12 cellular contexts compared by ENCODE assay signal in the genomic region with DNA sequence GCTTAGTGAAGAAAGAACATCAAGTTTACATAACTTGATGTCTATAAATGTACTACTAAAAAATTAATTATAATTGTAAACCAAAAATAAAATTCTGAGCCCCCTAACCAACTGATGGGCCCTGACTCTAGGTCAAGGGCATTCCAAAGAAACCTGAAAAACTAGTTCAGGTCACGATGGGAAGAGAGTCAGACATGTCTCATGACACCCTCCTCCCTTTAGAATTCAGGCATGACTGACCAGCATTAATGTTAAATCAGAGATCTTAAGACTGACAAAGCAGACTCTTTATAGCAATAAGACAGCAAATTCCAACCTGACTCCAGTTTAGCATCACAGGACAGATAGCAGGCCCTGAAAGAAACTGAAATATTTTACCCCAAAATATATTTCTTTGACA.
"Had no signal": no experiment of that assay in that cellular context is flagged by ENCODE, and none has a peak within 500 bp of the region (broad histone marks: within the 10 kb centered on the region; RNA-seq: fewer than 3 reads in every experiment).

No MANE protein-coding gene starts in this region.

- H3K9me3 ChIP-seq: esophagus muscularis mucosa, prostate gland, right lobe of liver, spleen had no signal

- H3K27me3 ChIP-seq: esophagus muscularis mucosa, right lobe of liver, spleen had no signal

- ATAC-seq: activated CD4-positive, CD25-positive, alpha-beta regulatory T cell treated with anti-CD3 and anti-CD28 coated beads, Interleukin-2, amount 50 U/mL, for 24 hours; right lobe of liver had no signal

- DNase-seq: activated CD4-positive, alpha-beta T cell treated with anti-CD3 and anti-CD28 coated beads, Interleukin-2, amount 50 U/mL, for 1 hour; activated CD8-positive, alpha-beta memory T cell treated with anti-CD3 and anti-CD28 coated beads for 24 hours; activated naive CD4-positive, alpha-beta T cell; aorta; hippocampal formation; nephron progenitor cell; right lobe of liver; spleen had no signal

- H3K27ac Mint-ChIP-seq: stimulated activated naive CD8-positive, alpha-beta T cell treated with anti-CD3 and anti-CD28 coated beads, Interleukin-15, Interleukin-2, amounts not matched to agents 100 ng/mL and 50 ng/mL, for 24 hours had no signal

- H3K4me3 ChIP-seq: esophagus muscularis mucosa, prostate gland, right lobe of liver, spleen had no signal

- H3K27ac ChIP-seq: esophagus muscularis mucosa, prostate gland, right lobe of liver, spleen had no signal

- H3K4me1 ChIP-seq: esophagus muscularis mucosa, prostate gland, right lobe of liver had no signal

- H3K4me3 Mint-ChIP-seq: nephron progenitor cell; stimulated activated naive CD8-positive, alpha-beta T cell treated with anti-CD3 and anti-CD28 coated beads, Interleukin-15, Interleukin-2, amounts not matched to agents 100 ng/mL and 50 ng/mL, for 24 hours had no signal

- H3K36me3 ChIP-seq: esophagus muscularis mucosa, prostate gland, right lobe of liver, spleen had no signal

- H3K9me3 Mint-ChIP-seq: nephron progenitor cell; stimulated activated naive CD8-positive, alpha-beta T cell treated with anti-CD3 and anti-CD28 coated beads, Interleukin-15, Interleukin-2, amounts not matched to agents 100 ng/mL and 50 ng/mL, for 24 hours had no signal
